In genomic region chr22:40654522-40655167, GRCh38 we compare ENCODE assay signal across 8 cellular contexts. TPM values are rescaled to one million over a fixed set of nuclear protein-coding genes. Genes with fewer than 3 reads are reported as not detected.
DNase-seq lines count a peak whose midpoint lies in the region; ATAC-seq and TF ChIP-seq lines count a peak whose summit lies in the region.

No MANE protein-coding gene starts in this region.

- peaks cover 8% of the 10 kb centered on the region for H3K4me1 Mint-ChIP-seq in activated naive CD4-positive, alpha-beta T cell treated with anti-CD3 and anti-CD28 coated beads, Interleukin-2, amount 10 ng/mL, durations not matched to agents 7 days and 5 days

- H3K27ac Mint-ChIP-seq in activated naive CD4-positive, alpha-beta T cell treated with anti-CD3 and anti-CD28 coated beads, Interleukin-2, amount 10 ng/mL, durations not matched to agents 7 days and 5 days: no peak overlapping the region

- in situ Hi-C loops in G401 (cut with HindIII; ENCODE audit: low sequenced_read_pairs): no loop called here

- DNase-seq in G401 (ENCODE audit: low spot score) (peak; percentile 70), PC-3 (peak; percentile 27), myocyte (ENCODE audit: low read depth) (peak; percentile 90), GOT3 (lab: John Stamatoyannopoulos, UW) (no peak), CD1c-positive myeloid dendritic cell (ENCODE audit: extremely low spot score) (no peak)
- no peak for DNase-seq in activated naive CD4-positive, alpha-beta T cell treated with anti-CD3 and anti-CD28 coated beads, Interleukin-2, amount 10 ng/mL, durations not matched to agents 7 days and 5 days

- H3K27me3 ChIP-seq in PC-3 (ENCODE audit: low read length) (no peaks in the 10 kb centered on the region), esophagus (ENCODE audit: control insufficient read depth in 1 of 2, insufficient read depth in 2 of 2, low read length in 2 of 2) (no peaks in the 10 kb centered on the region)

- H3K9me2 ChIP-seq in PC-3 (replicated peaks; ENCODE audit: low read length): no peaks in the 10 kb centered on the region

- H2AFZ ChIP-seq in PC-3 (ENCODE audit: low read length): peak overlapping the region; percentile 12; the same call in 1 of the 2 replicates

- no peaks in the 10 kb centered on the region for H3K9me3 ChIP-seq in PC-3 (ENCODE audit: low read length)
- H3K9me3 ChIP-seq in esophagus (ENCODE audit: control insufficient read depth in 2 of 2, insufficient read depth in 1 of 2, low read depth in 1 of 2, low read length in 1 of 2): no peaks in the 10 kb centered on the region

- no peaks in the 10 kb centered on the region for H3K9me3 Mint-ChIP-seq in activated naive CD4-positive, alpha-beta T cell treated with anti-CD3 and anti-CD28 coated beads, Interleukin-2, amount 10 ng/mL, durations not matched to agents 7 days and 5 days

- CTCF ChIA-PET in PC-3 (lab: Charles Lee): interaction anchor here (0.6 to 1.1 kb wide), 2 partner anchors 105 to 244 kb away, joined by 3 to 7 read pairs; no protein-coding TSS in a partner anchor
- CTCF ChIA-PET in activated naive CD4-positive, alpha-beta T cell treated with anti-CD3 and anti-CD28 coated beads, Interleukin-2, amount 10 ng/mL, durations not matched to agents 7 days and 5 days (lab: Charles Lee): interaction anchor here (1.3 kb wide), 1 partner anchor 8 kb away, joined by 3 read pairs; no protein-coding TSS in a partner anchor

- POLR2A ChIA-PET in PC-3 (lab: Charles Lee; ENCODE audit: unreplicated experiment): no interaction called here

- H3K4me3 Mint-ChIP-seq in activated naive CD4-positive, alpha-beta T cell treated with anti-CD3 and anti-CD28 coated beads, Interleukin-2, amount 10 ng/mL, durations not matched to agents 7 days and 5 days: no peak overlapping the region

- intact Hi-C loops in PC-3 (cut with micrococcal nuclease): no loop called here

- H4K20me1 ChIP-seq in PC-3 (ENCODE audit: low read length): no peaks in the 10 kb centered on the region

- no peaks in the 10 kb centered on the region for H3F3A ChIP-seq in PC-3 (ENCODE audit: low read length, unreplicated experiment)

- no peaks in the 10 kb centered on the region for H3K36me3 Mint-ChIP-seq in activated naive CD4-positive, alpha-beta T cell treated with anti-CD3 and anti-CD28 coated beads, Interleukin-2, amount 10 ng/mL, durations not matched to agents 7 days and 5 days

- H3K4me2 ChIP-seq in PC-3 (ENCODE audit: low read length): no peak overlapping the region

- H3K4me3 ChIP-seq in PC-3 (ENCODE audit: low read length): no peak overlapping the region
- no peak overlapping the region for H3K4me3 ChIP-seq in esophagus (ENCODE audit: low read depth in 1 of 2, low read length in 2 of 2)

- no TSS peak for BruUV-seq in PC-3 (replicated peaks; lab: Mats Ljungman, UMichigan)

- no peaks in the 10 kb centered on the region for H3K79me2 ChIP-seq in PC-3 (ENCODE audit: low read length)

- H3K27ac ChIP-seq in PC-3 (ENCODE audit: low read length): 0 out of 2 replicates have a peak overlapping the region, but pooled peaks have one; percentile 14
- H3K27ac ChIP-seq in esophagus (ENCODE audit: low read depth in 2 of 2, low read length in 1 of 2): peak overlapping the region; percentile 80

- H3K27me3 Mint-ChIP-seq in activated naive CD4-positive, alpha-beta T cell treated with anti-CD3 and anti-CD28 coated beads, Interleukin-2, amount 10 ng/mL, durations not matched to agents 7 days and 5 days: peaks cover 6% of the 10 kb centered on the region

- H3K9ac ChIP-seq in PC-3 (ENCODE audit: low read length): no peak overlapping the region

- peaks cover 21% of the 10 kb centered on the region for H3K4me1 ChIP-seq in PC-3 (ENCODE audit: insufficient read depth, low read length)
- peaks cover 3 to 14% of the 10 kb centered on the region in 2 donors for H3K4me1 ChIP-seq in esophagus (ENCODE audit: control insufficient read depth in 2 of 2, insufficient read depth in 2 of 2, low read length in 1 of 2)

- no peak; the same call in 1 of the 2 replicates for TF ChIP-seq CTCF in PC-3 (conservative IDR thresholded peaks at IDR 0.05; ENCODE audit: low read depth, low read length)

- no peak for ATAC-seq in PC-3
- no peak for ATAC-seq in GM21723 (IDR thresholded peaks at IDR 0.05; ENCODE audit: unreplicated experiment)

- WGBS in esophagus, 2 donors: 19 to 26% methylated on average over 11 of the region's 11 CpGs

- no peaks in the 10 kb centered on the region for H3K36me3 ChIP-seq in PC-3 (ENCODE audit: low read depth, low read length)
- no peaks in the 10 kb centered on the region for H3K36me3 ChIP-seq in esophagus (ENCODE audit: control insufficient read depth in 2 of 2, insufficient read depth in 2 of 2, low read length in 1 of 2)

RNA-seq across cellular contexts. Expression of gene MRTFA, which starts 18.1 kb away (rescaled TPM):
- 11.0 and 14.6 TPM in 2 replicates for total RNA-seq in G401 (2014; rRNA removed; shearing (Covaris generic))
- total RNA-seq in PC-3 (2014; rRNA removed): 28.0 and 32.6 TPM in 2 replicates
- 10 to 100 TPM; 10.7 to 16.5 TPM for polyA plus RNA-seq in esophagus
- total RNA-seq in myocyte: 47.0 and 51.1 TPM in 2 replicates
- polyA plus RNA-seq in myocyte (2012): 26.7 TPM

RNA-seq across cellular contexts. Expression of gene MCHR1, which starts 24.6 kb away (rescaled TPM):
- 0.34 TPM in 1 of 2 replicates, not detected in the other for total RNA-seq in G401 (2014; rRNA removed; shearing (Covaris generic))
- not detected in 2 replicates for total RNA-seq in PC-3 (2014; rRNA removed)
- polyA plus RNA-seq in esophagus: under 1 TPM; 0.01 to 0.06 TPM
- 0.94 and 2.1 TPM in 2 replicates for total RNA-seq in myocyte
- polyA plus RNA-seq in myocyte (2012): 0.66 TPM

Comparison
In these comparisons a context has a peak if more than half of its experiments do, and no peak if none do; other contexts are left out.
1. DNase-seq: peak in G401 (single experiment), PC-3 (single experiment) and myocyte (single experiment); none in GOT3 (single experiment), CD1c-positive myeloid dendritic cell (single experiment) and activated naive CD4-positive, alpha-beta T cell treated with anti-CD3 and anti-CD28 coated beads, Interleukin-2, amount 10 ng/mL, durations not matched to agents 7 days and 5 days (single experiment).